ENCODE assay signal across 18 cellular contexts in genomic region chr1:97412737-97413136, GRCh38.
A peak's percentile ranks its signal among the peaks of the same experiment; 100 is the strongest.
DNase-seq lines count a peak whose midpoint lies in the region; ATAC-seq and TF ChIP-seq lines count a peak whose summit lies in the region.
"Had no signal": no experiment of that assay in that cellular context is flagged by ENCODE, and none has a peak within 500 bp of the region (broad histone marks: within the 10 kb centered on the region; RNA-seq: fewer than 3 reads in every experiment).

No MANE protein-coding gene starts in this region.

- WGBS in SK-N-SH (ENCODE audit: low lambda C conversion rate) = 76% methylated on average over 1 of the region's 1 CpG

- no peak for TF ChIP-seq RAD21 in SK-N-SH (IDR thresholded peaks at IDR 0.05; ENCODE audit: low read length)

- H3K27me3 ChIP-seq in SK-N-SH (ENCODE audit: insufficient read depth) = no peaks in the 10 kb centered on the region
- H3K27me3 ChIP-seq: BLaER1, Peyer's patch had no signal

- H3K4me1 ChIP-seq in SK-N-SH (ENCODE audit: control insufficient read depth in 1 of 2, insufficient read depth in 2 of 2, low read depth in 1 of 2, low read length in 1 of 2) = peaks cover 0 to 9% of the 10 kb centered on the region in 2 experiments; a peak in 1 of 4 replicates
- H3K4me1 ChIP-seq: BLaER1, Peyer's patch had no signal

- H2AFZ ChIP-seq in SK-N-SH (ENCODE audit: low read depth) = no peak overlapping the region

- DNase-seq in SK-N-SH = no peak
- DNase-seq in SK-MEL-5 (ENCODE audit: low read depth, low spot score) = peak; percentile 15
- DNase-seq in kidney glomerular epithelial cell (lab: John Stamatoyannopoulos, UW) = peak; percentile 12
- no peak for DNase-seq in cortex of kidney (lab: John Stamatoyannopoulos, UW)
- DNase-seq in NK-92 (lab: John Stamatoyannopoulos, UW; ENCODE audit: unreplicated experiment) = no peak
- DNase-seq in HEK293T (ENCODE audit: extremely low spot score) = no peak
- DNase-seq: 8988T; CD8-positive, alpha-beta memory T cell; DND-41; KG1; NCI-H1092; NCI-H2081 treated with DMSO at 0.1 percent for 48 hours; NCI-H510A treated with DMSO at 0.1 percent for 48 hours; Peyer's patch; Right ventricle myocardium superior had no signal

- H3K27ac ChIP-seq in SK-N-SH (ENCODE audit: low read depth in 2 of 2, low read length in 1 of 2) = no peak overlapping the region
- H3K27ac ChIP-seq: BLaER1, Peyer's patch had no signal

- H3K4me2 ChIP-seq in SK-N-SH = no peak overlapping the region
- H3K4me2 ChIP-seq: BLaER1 had no signal

- in situ Hi-C loops in SK-MEL-5 (cut with HindIII; ENCODE audit: low pct_unique_long_range_greater_than_20kb, low sequenced_read_pairs) = no loop called here

- TF ChIP-seq CTCF in SK-N-SH (IDR thresholded peaks at IDR 0.05) = no peak

- peaks cover 2% of the 10 kb centered on the region for H3F3A ChIP-seq in SK-N-SH (replicated peaks; ENCODE audit: insufficient read depth)

- H3K79me2 ChIP-seq in SK-N-SH (ENCODE audit: insufficient read depth) = peaks cover 9% of the 10 kb centered on the region; the same call in 1 of the 2 replicates

- H3K36me3 ChIP-seq in SK-N-SH (replicated peaks in 1 of 2; ENCODE audit: control insufficient read depth in 1 of 2, insufficient read depth in 2 of 2, low read length in 1 of 2) = peaks cover 2 to 16% of the 10 kb centered on the region in 2 experiments
- H3K36me3 ChIP-seq: BLaER1, Peyer's patch had no signal

- CTCF ChIA-PET in SK-N-SH (lab: Yijun Ruan, JAX) = no interaction called here
- CTCF ChIA-PET in HEK293T (lab: Yijun Ruan, JAX) = no interaction called here

- TF ChIP-seq EP300 in SK-N-SH (IDR thresholded peaks at IDR 0.05; ENCODE audit: borderline replicate concordance in 1 of 2, low read depth in 1 of 2, low read length in 1 of 2) = no peak

- ATAC-seq in SK-N-SH treated with all-trans-retinoic acid at 6 μM for 48 hours (no peak), GM21447 (IDR thresholded peaks at IDR 0.05; ENCODE audit: unreplicated experiment) (no peak)

- H3K4me3 ChIP-seq in SK-N-SH (ENCODE audit: low read depth in 2 of 2, low read length in 1 of 2) = no peak overlapping the region
- H3K4me3 ChIP-seq: BLaER1, Peyer's patch had no signal

- POLR2A ChIA-PET in SK-N-SH (lab: Yijun Ruan, JAX) = no interaction called here
- POLR2A ChIA-PET in HEK293T (lab: Yijun Ruan, JAX) = no interaction called here

- H3K9me3 ChIP-seq in SK-N-SH = no peaks in the 10 kb centered on the region
- H3K9me3 ChIP-seq: BLaER1, Peyer's patch had no signal

- no peak overlapping the region for H3K9ac ChIP-seq in SK-N-SH
- H3K9ac ChIP-seq: BLaER1 had no signal

- H4K20me1 ChIP-seq in SK-N-SH (ENCODE audit: insufficient read depth) = 0 out of 2 replicates have a peak, but pooled peaks cover 3% of the 10 kb centered on the region
- H4K20me1 ChIP-seq: BLaER1 had no signal

- no peaks in the 10 kb centered on the region for H3K9me2 ChIP-seq in SK-N-SH

TF ChIP-seq in SK-N-SH, 30 proteins besides CTCF, POLR2A, EP300 and RAD21 (continues in another document):
- TF ChIP-seq REST (IDR thresholded peaks at IDR 0.05; ENCODE audit: low read depth, low read length) = no peak
- TF ChIP-seq GATA2 (CRISPR knock-in tag; IDR thresholded peaks at IDR 0.05) = no peak

TF ChIP-seq in SK-N-SH treated with all-trans-retinoic acid at 6 μM for 48 hours, 23 proteins besides CTCF, POLR2A, EP300 and RAD21:
- no peak for TF ChIP-seq CSDC2 (CRISPR knock-in tag; IDR thresholded peaks at IDR 0.05)
- no peak for TF ChIP-seq ZNF565 (CRISPR knock-in tag; conservative IDR thresholded peaks at IDR 0.05; ENCODE audit: low read depth)
- no peak for TF ChIP-seq ZC3H10 (CRISPR knock-in tag; IDR thresholded peaks at IDR 0.05)
- no peak for TF ChIP-seq TCF4 (CRISPR knock-in tag; IDR thresholded peaks at IDR 0.05; ENCODE audit: borderline replicate concordance)
- no peak for TF ChIP-seq ZNF70 (CRISPR knock-in tag; IDR thresholded peaks at IDR 0.05)
- TF ChIP-seq OSR1 (CRISPR knock-in tag; IDR thresholded peaks at IDR 0.05) = no peak
- no peak for TF ChIP-seq ISL1 (CRISPR knock-in tag; IDR thresholded peaks at IDR 0.05)
- no peak for TF ChIP-seq ZFP3 (CRISPR knock-in tag; IDR thresholded peaks at IDR 0.05)

TF ChIP-seq in HEK293T, 16 proteins besides CTCF, POLR2A, EP300 and RAD21:
- TF ChIP-seq FOXA1 (IDR thresholded peaks at IDR 0.05) (no peak), ZNF384 (IDR thresholded peaks at IDR 0.05) (no peak), L3MBTL2 (conservative IDR thresholded peaks at IDR 0.05) (no peak), BHLHE40 (IDR thresholded peaks at IDR 0.05; ENCODE audit: borderline replicate concordance) (no peak), CTBP1 (IDR thresholded peaks at IDR 0.05; ENCODE audit: borderline replicate concordance) (no peak), FOXK2 (IDR thresholded peaks at IDR 0.05) (no peak), HDGF (IDR thresholded peaks at IDR 0.05; ENCODE audit: borderline replicate concordance) (no peak), FOXM1 (IDR thresholded peaks at IDR 0.05; ENCODE audit: borderline replicate concordance) (no peak), PKNOX1 (IDR thresholded peaks at IDR 0.05) (no peak)

Comparison
In these comparisons a context has a peak if more than half of its experiments do, and no peak if none do; other contexts are left out.
1. DNase-seq: peak in SK-MEL-5 (single experiment) and kidney glomerular epithelial cell (single experiment); none in SK-N-SH (single experiment), cortex of kidney (single experiment), NK-92 (single experiment) and HEK293T (single experiment).